8 cellular contexts compared by ENCODE assay signal in the genomic region with DNA sequence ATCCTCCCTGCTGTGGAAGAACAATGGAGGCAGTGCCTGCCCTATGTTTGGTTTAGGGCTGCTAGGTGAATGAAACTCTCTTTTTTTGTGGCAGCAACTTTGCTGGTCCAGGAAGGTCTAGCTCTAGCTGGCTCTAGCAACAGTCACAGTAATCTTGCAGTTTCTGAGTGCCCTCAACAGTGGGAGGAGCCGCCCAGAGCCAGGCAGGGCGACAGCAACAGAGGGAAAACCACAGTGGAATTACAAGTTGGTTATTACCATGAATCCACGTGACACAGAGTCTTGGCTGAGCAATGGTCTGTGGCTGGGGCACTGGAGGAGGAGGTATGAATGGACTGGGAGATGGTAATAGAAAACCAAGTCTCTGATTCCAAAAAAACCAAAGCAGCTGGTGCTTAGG. TPM values are rescaled to one million over a fixed set of nuclear protein-coding genes. Genes with fewer than 3 reads are reported as not detected.
A peak's percentile ranks its signal among the peaks of the same experiment; 100 is the strongest.
DNase-seq lines count a peak whose midpoint lies in the region; ATAC-seq and TF ChIP-seq lines count a peak whose summit lies in the region.

No MANE protein-coding gene starts in this region.

- H3K36me3 Mint-ChIP-seq in activated CD4-positive, alpha-beta T cell treated with anti-CD3 and anti-CD28 coated beads, Interleukin-2, amount 10 ng/mL, durations not matched to agents 7 days and 5 days (ENCODE audit: low read depth), result peaks cover 36% of the 10 kb centered on the region
- H3K36me3 Mint-ChIP-seq in activated CD4-positive, alpha-beta memory T cell treated with anti-CD3 and anti-CD28 coated beads, Interleukin-2, amount 10 ng/mL, durations not matched to agents 7 days and 5 days (ENCODE audit: low read depth), result peaks cover 57% of the 10 kb centered on the region

- H3K4me3 ChIP-seq in MG63 (no peak overlapping the region), gastroesophageal sphincter (no peak overlapping the region), retinal pigment epithelial cell (ENCODE audit: low read length) (no peak overlapping the region)

- H3K36me3 ChIP-seq in MG63 (peaks cover 73% of the 10 kb centered on the region), gastroesophageal sphincter (peaks cover 0 to 48% of the 10 kb centered on the region in 2 donors)

- no peak for TF ChIP-seq EP300 in gastroesophageal sphincter (IDR thresholded peaks at IDR 0.05)

- POLR2A ChIA-PET in activated CD4-positive, alpha-beta T cell treated with anti-CD3 and anti-CD28 coated beads, Interleukin-2, amount 10 ng/mL, durations not matched to agents 7 days and 5 days (lab: Charles Lee), result interaction anchor here (0.7 kb wide), 1 partner anchor 21 kb away, joined by 3 read pairs; a partner anchor contains a TSS
- POLR2A ChIA-PET in activated CD4-positive, alpha-beta memory T cell treated with anti-CD3 and anti-CD28 coated beads, Interleukin-2, amount 10 ng/mL, durations not matched to agents 7 days and 5 days (lab: Charles Lee), result interaction anchor here (1.0 to 4.4 kb wide), 7 partner anchors 12 to 268 kb away, joined by 3 to 15 read pairs (median 5); a partner anchor contains a TSS

- peak; percentile 19 for ATAC-seq in gastroesophageal sphincter

- no peak for TF ChIP-seq CTCF in gastroesophageal sphincter (IDR thresholded peaks at IDR 0.05)
- no peak for TF ChIP-seq CTCF in retinal pigment epithelial cell (conservative IDR thresholded peaks at IDR 0.05; ENCODE audit: low read depth, low read length)
- no peak for TF ChIP-seq CTCF in GM13976 (IDR thresholded peaks at IDR 0.05; ENCODE audit: borderline replicate concordance, control extremely low read depth, extremely low read depth, insufficient read depth, missing control alignments)

- peak; percentile 26 for DNase-seq in activated CD4-positive, alpha-beta T cell treated with anti-CD3 and anti-CD28 coated beads, Interleukin-2, amount 10 ng/mL, durations not matched to agents 7 days and 5 days
- no peak for DNase-seq in activated CD4-positive, alpha-beta T cell treated with anti-CD3 and anti-CD28 coated beads, Interleukin-2, amount 50 U/mL, for 1 hour
- DNase-seq in MG63 (peak; percentile 65), retinal pigment epithelial cell (ENCODE audit: low read depth) (peak; percentile 74), GM13976 (ENCODE audit: low spot score) (no peak)
- peak; percentile 39 for DNase-seq in activated CD4-positive, alpha-beta memory T cell treated with anti-CD3 and anti-CD28 coated beads, Interleukin-2, amount 10 ng/mL, durations not matched to agents 7 days and 5 days
- no peak for DNase-seq in activated CD8-positive, alpha-beta memory T cell treated with anti-CD3 and anti-CD28 coated beads for 24 hours

- H3K4me3 Mint-ChIP-seq in activated CD4-positive, alpha-beta T cell treated with anti-CD3 and anti-CD28 coated beads, Interleukin-2, amount 10 ng/mL, durations not matched to agents 7 days and 5 days, result no peak overlapping the region
- H3K4me3 Mint-ChIP-seq in activated CD4-positive, alpha-beta memory T cell treated with anti-CD3 and anti-CD28 coated beads, Interleukin-2, amount 10 ng/mL, durations not matched to agents 7 days and 5 days, result no peak overlapping the region

- peak overlapping the region; percentile 74 for H3K27ac Mint-ChIP-seq in activated CD4-positive, alpha-beta T cell treated with anti-CD3 and anti-CD28 coated beads, Interleukin-2, amount 10 ng/mL, durations not matched to agents 7 days and 5 days
- peak overlapping the region; percentile 69 for H3K27ac Mint-ChIP-seq in activated CD4-positive, alpha-beta memory T cell treated with anti-CD3 and anti-CD28 coated beads, Interleukin-2, amount 10 ng/mL, durations not matched to agents 7 days and 5 days

- CTCF ChIA-PET in activated CD4-positive, alpha-beta T cell treated with anti-CD3 and anti-CD28 coated beads, Interleukin-2, amount 10 ng/mL, durations not matched to agents 7 days and 5 days (lab: Charles Lee), result interaction anchor here (0.9 to 2.3 kb wide), 9 partner anchors 7 to 115 kb away, joined by 3 to 12 read pairs (median 4); a partner anchor contains a TSS
- CTCF ChIA-PET in activated CD4-positive, alpha-beta memory T cell treated with anti-CD3 and anti-CD28 coated beads, Interleukin-2, amount 10 ng/mL, durations not matched to agents 7 days and 5 days (lab: Charles Lee), result interaction anchor here (0.9 to 1.7 kb wide), 3 partner anchors 13 to 113 kb away, joined by 3 to 5 read pairs (median 4); a partner anchor contains a TSS

- H3K27me3 ChIP-seq in MG63 (no peaks in the 10 kb centered on the region), gastroesophageal sphincter (no peaks in the 10 kb centered on the region)

- in situ Hi-C loops in GM13976 (cut with MboI; ENCODE audit: low sequenced_read_pairs, unreplicated experiment), result no loop called here

- no peaks in the 10 kb centered on the region for H3K27me3 Mint-ChIP-seq in activated CD4-positive, alpha-beta T cell treated with anti-CD3 and anti-CD28 coated beads, Interleukin-2, amount 10 ng/mL, durations not matched to agents 7 days and 5 days
- H3K27me3 Mint-ChIP-seq in activated CD4-positive, alpha-beta memory T cell treated with anti-CD3 and anti-CD28 coated beads, Interleukin-2, amount 10 ng/mL, durations not matched to agents 7 days and 5 days, result no peaks in the 10 kb centered on the region

- peak overlapping the region in 3 of 4 donors; percentile 49 to 66 (median 64) for H3K27ac ChIP-seq in gastroesophageal sphincter

- no peak for TF ChIP-seq POLR2A in gastroesophageal sphincter (IDR thresholded peaks at IDR 0.05)

- H3K4me1 ChIP-seq in gastroesophageal sphincter, result peaks cover 0 to 94% (median 29%) of the 10 kb centered on the region in 3 donors

- H3K9me3 Mint-ChIP-seq in activated CD4-positive, alpha-beta T cell treated with anti-CD3 and anti-CD28 coated beads, Interleukin-2, amount 10 ng/mL, durations not matched to agents 7 days and 5 days, result no peaks in the 10 kb centered on the region
- H3K9me3 Mint-ChIP-seq in activated CD4-positive, alpha-beta memory T cell treated with anti-CD3 and anti-CD28 coated beads, Interleukin-2, amount 10 ng/mL, durations not matched to agents 7 days and 5 days, result no peaks in the 10 kb centered on the region

- peaks cover 55% of the 10 kb centered on the region for H3K4me1 Mint-ChIP-seq in activated CD4-positive, alpha-beta T cell treated with anti-CD3 and anti-CD28 coated beads, Interleukin-2, amount 10 ng/mL, durations not matched to agents 7 days and 5 days
- H3K4me1 Mint-ChIP-seq in activated CD4-positive, alpha-beta memory T cell treated with anti-CD3 and anti-CD28 coated beads, Interleukin-2, amount 10 ng/mL, durations not matched to agents 7 days and 5 days, result peaks cover 58% of the 10 kb centered on the region

- WGBS in gastroesophageal sphincter (ENCODE audit: low coverage in 1 of 2), 2 donors, result 63 to 83% methylated on average over 1 of the region's 3 CpGs

- H3K9me3 ChIP-seq in MG63 (no peaks in the 10 kb centered on the region), gastroesophageal sphincter (no peaks in the 10 kb centered on the region)

RNA-seq across cellular contexts. Expression of a gene that starts 10.3 kb away (rescaled TPM):
- total RNA-seq in activated CD4-positive, alpha-beta T cell treated with anti-CD3 and anti-CD28 coated beads, Interleukin-2, amount 10 ng/mL, durations not matched to agents 7 days and 5 days, result not detected
- total RNA-seq in MG63 (2014; rRNA removed; shearing (Covaris generic); ENCODE audit: low replicate concordance), result not detected in 2 replicates
- total RNA-seq in activated CD4-positive, alpha-beta memory T cell treated with anti-CD3 and anti-CD28 coated beads, Interleukin-2, amount 10 ng/mL, durations not matched to agents 7 days and 5 days, result under 1 TPM in 1 of 2 experiments, not detected in 1; 0.18 TPM
- total RNA-seq in gastroesophageal sphincter, result not detected

RNA-seq across cellular contexts. Expression of a gene that starts 11.8 kb away (rescaled TPM):
- 10 to 100 TPM; 47.9 to 48.3 TPM for total RNA-seq in activated CD4-positive, alpha-beta T cell treated with anti-CD3 and anti-CD28 coated beads, Interleukin-2, amount 10 ng/mL, durations not matched to agents 7 days and 5 days
- total RNA-seq in MG63 (2014; rRNA removed; shearing (Covaris generic); ENCODE audit: low replicate concordance), result 30.5 and 47.4 TPM in 2 replicates
- total RNA-seq in activated CD4-positive, alpha-beta memory T cell treated with anti-CD3 and anti-CD28 coated beads, Interleukin-2, amount 10 ng/mL, durations not matched to agents 7 days and 5 days, result 10 to 100 TPM; 25.7 to 26.7 TPM
- 10 to 100 TPM; 10.3 to 51.2 (median 19.3) TPM for total RNA-seq in gastroesophageal sphincter

RNA-seq across cellular contexts. Expression of a gene that starts 20.4 kb away (rescaled TPM):
- total RNA-seq in activated CD4-positive, alpha-beta T cell treated with anti-CD3 and anti-CD28 coated beads, Interleukin-2, amount 10 ng/mL, durations not matched to agents 7 days and 5 days, result 10 to 100 TPM; 52.4 to 54.3 TPM
- 1.0 and 3.2 TPM in 2 replicates for total RNA-seq in MG63 (2014; rRNA removed; shearing (Covaris generic); ENCODE audit: low replicate concordance)
- total RNA-seq in activated CD4-positive, alpha-beta memory T cell treated with anti-CD3 and anti-CD28 coated beads, Interleukin-2, amount 10 ng/mL, durations not matched to agents 7 days and 5 days, result 10 to 100 TPM; 97.0 to 97.3 TPM
- total RNA-seq in gastroesophageal sphincter, result 10 to 100 TPM; 11.3 to 21.3 (median 13.9) TPM

RNA-seq across cellular contexts. Expression of a gene that starts 21.8 kb away (rescaled TPM):
- 100 to 1,000 TPM in 1 of 2 experiments, 10 to 100 TPM in 1; 97.1 to 108 TPM for total RNA-seq in activated CD4-positive, alpha-beta T cell treated with anti-CD3 and anti-CD28 coated beads, Interleukin-2, amount 10 ng/mL, durations not matched to agents 7 days and 5 days
- total RNA-seq in MG63 (2014; rRNA removed; shearing (Covaris generic); ENCODE audit: low replicate concordance), result 125 and 198 TPM in 2 replicates
- total RNA-seq in activated CD4-positive, alpha-beta memory T cell treated with anti-CD3 and anti-CD28 coated beads, Interleukin-2, amount 10 ng/mL, durations not matched to agents 7 days and 5 days, result 10 to 100 TPM; 95.8 to 97.3 TPM
- total RNA-seq in gastroesophageal sphincter, result 100 to 1,000 TPM in 3 of 4 donors, 10 to 100 TPM in 1; 91.7 to 122 (median 108) TPM

RNA-seq across cellular contexts. Expression of a gene that starts 34.7 kb away (rescaled TPM):
- total RNA-seq in activated CD4-positive, alpha-beta T cell treated with anti-CD3 and anti-CD28 coated beads, Interleukin-2, amount 10 ng/mL, durations not matched to agents 7 days and 5 days, result not detected
- total RNA-seq in MG63 (2014; rRNA removed; shearing (Covaris generic); ENCODE audit: low replicate concordance), result not detected in 2 replicates
- not detected for total RNA-seq in activated CD4-positive, alpha-beta memory T cell treated with anti-CD3 and anti-CD28 coated beads, Interleukin-2, amount 10 ng/mL, durations not matched to agents 7 days and 5 days
- total RNA-seq in gastroesophageal sphincter, result not detected

Comparison
In these comparisons a context has a peak if more than half of its experiments do, and no peak if none do; other contexts are left out.
1. DNase-seq: peak in activated CD4-positive, alpha-beta T cell treated with anti-CD3 and anti-CD28 coated beads, Interleukin-2, amount 10 ng/mL, durations not matched to agents 7 days and 5 days (single experiment), MG63 (single experiment), activated CD4-positive, alpha-beta memory T cell treated with anti-CD3 and anti-CD28 coated beads, Interleukin-2, amount 10 ng/mL, durations not matched to agents 7 days and 5 days (single experiment) and retinal pigment epithelial cell (single experiment); none in activated CD4-positive, alpha-beta T cell treated with anti-CD3 and anti-CD28 coated beads, Interleukin-2, amount 50 U/mL, for 1 hour (single experiment), activated CD8-positive, alpha-beta memory T cell treated with anti-CD3 and anti-CD28 coated beads for 24 hours (single experiment) and GM13976 (single experiment).